14 cellular contexts compared by ENCODE assay signal in the genomic region with DNA sequence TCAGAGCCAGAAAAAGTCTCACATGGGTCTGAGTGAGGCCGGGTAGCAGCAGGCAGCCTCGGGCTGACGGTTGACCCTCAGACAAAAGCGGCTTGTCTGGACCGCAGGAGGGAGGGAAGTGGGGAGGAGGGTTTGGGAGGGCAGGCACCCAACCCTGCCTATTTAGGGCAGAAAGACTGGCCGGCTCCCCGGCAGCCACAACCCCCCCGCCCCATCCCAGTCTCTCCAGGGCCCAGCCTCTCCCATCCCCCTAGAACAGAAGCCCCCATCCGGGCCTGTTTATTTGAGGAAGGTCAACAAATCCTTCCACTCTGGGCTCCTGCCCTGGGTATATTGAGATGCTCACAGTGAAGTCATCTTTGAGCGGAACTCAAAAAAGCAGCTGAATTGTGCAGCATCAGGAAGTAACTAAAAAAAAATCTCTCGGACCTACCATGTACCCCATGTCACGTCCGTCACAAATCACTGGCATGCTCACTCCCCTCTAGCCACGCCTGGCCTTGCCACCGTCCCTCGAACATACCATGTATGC. TPM values are rescaled to one million over a fixed set of nuclear protein-coding genes. Genes with fewer than 3 reads are reported as not detected.
DNase-seq lines count a peak whose midpoint lies in the region; ATAC-seq and TF ChIP-seq lines count a peak whose summit lies in the region.
"Had no signal": no experiment of that assay in that cellular context is flagged by ENCODE, and none has a peak within 500 bp of the region (broad histone marks: within the 10 kb centered on the region; RNA-seq: fewer than 3 reads in every experiment).

No MANE protein-coding gene starts in this region.

- no peak overlapping the region for H2BK15ac ChIP-seq in mesenchymal stem cell (ENCODE audit: low read depth, poor library complexity, severe bottlenecking)

- WGBS in mesenchymal stem cell: 32% methylated on average over 14 of the region's 16 CpGs

- H3K27ac ChIP-seq in SJCRH30 (peak overlapping the region; percentile 33; the same call in 1 of the 2 replicates), fibroblast of lung (ENCODE audit: insufficient read depth, low read length) (no peak overlapping the region), mesenchymal stem cell (ENCODE audit: low read length, poor library complexity, severe bottlenecking) (no peak overlapping the region), temporal lobe (ENCODE audit: low read depth, low read length) (peak overlapping the region; percentile 94)
- H3K27ac ChIP-seq: gastrocnemius medialis had no signal

- no peak overlapping the region for H3K9ac ChIP-seq in fibroblast of lung (ENCODE audit: insufficient read depth, low read length)
- H3K9ac ChIP-seq in mesenchymal stem cell (ENCODE audit: low read length): no peak overlapping the region

- TF ChIP-seq CTCF in fibroblast of lung (conservative IDR thresholded peaks at IDR 0.05 in 1 of 2, IDR thresholded peaks at IDR 0.05 in 1 of 2; ENCODE audit: low read depth in 1 of 2, low read length in 2 of 2): no peak

- H2AFZ ChIP-seq in fibroblast of lung (ENCODE audit: low read length): no peak overlapping the region
- no peak overlapping the region for H2AFZ ChIP-seq in mesenchymal stem cell (ENCODE audit: low read depth, low read length)

- H2BK12ac ChIP-seq in mesenchymal stem cell (ENCODE audit: low read length in 2 of 2): peak overlapping the region in 1 of 2 experiments; percentile 39

- no peaks in the 10 kb centered on the region for H3K36me3 Mint-ChIP-seq in activated CD8-positive, alpha-beta T cell treated with anti-CD3 and anti-CD28 coated beads, Interleukin-2, amount 10 ng/mL, durations not matched to agents 7 days and 5 days (ENCODE audit: low read depth)
- H3K36me3 Mint-ChIP-seq: memory B cell had no signal

- no peak overlapping the region for H3K18ac ChIP-seq in mesenchymal stem cell (ENCODE audit: low read depth in 1 of 2, low read length in 2 of 2)

- no peaks in the 10 kb centered on the region for H3K79me2 ChIP-seq in fibroblast of lung (ENCODE audit: control insufficient read depth, insufficient read depth, low read length)

- H3K4me3 Mint-ChIP-seq in activated CD8-positive, alpha-beta T cell treated with anti-CD3 and anti-CD28 coated beads, Interleukin-2, amount 10 ng/mL, durations not matched to agents 7 days and 5 days: no peak overlapping the region
- H3K4me3 Mint-ChIP-seq: activated T-helper 17 cell treated with anti-CD3 and anti-CD28 coated beads, Interleukin-2, amount 50 U/mL, for 72 hours; memory B cell had no signal

- H3K4ac ChIP-seq in mesenchymal stem cell (ENCODE audit: low read depth in 1 of 2, low read length in 2 of 2): no peak overlapping the region

- CTCF ChIA-PET in activated CD8-positive, alpha-beta T cell treated with anti-CD3 and anti-CD28 coated beads, Interleukin-2, amount 10 ng/mL, durations not matched to agents 7 days and 5 days (lab: Charles Lee): no interaction called here

- H3K27me3 ChIP-seq in SJCRH30: no peaks in the 10 kb centered on the region
- no peaks in the 10 kb centered on the region for H3K27me3 ChIP-seq in fibroblast of lung (ENCODE audit: control insufficient read depth, insufficient read depth, low read length)
- H3K27me3 ChIP-seq in mesenchymal stem cell (ENCODE audit: control insufficient read depth in 1 of 2, insufficient read depth in 1 of 2, low read length in 2 of 2): peaks cover 0 to 20% of the 10 kb centered on the region in 2 experiments

- H3K4me3 ChIP-seq in SJCRH30: peak overlapping the region; percentile 31
- H3K4me3 ChIP-seq in fibroblast of lung (replicated peaks in 1 of 4; ENCODE audit: control extremely low read depth in 1 of 4, insufficient read depth in 1 of 4, low read depth in 3 of 4, low read length in 4 of 4): no peak overlapping the region
- no peak overlapping the region for H3K4me3 ChIP-seq in mesenchymal stem cell (ENCODE audit: insufficient read depth in 1 of 2, low read depth in 1 of 2, low read length in 2 of 2)
- H3K4me3 ChIP-seq: gastrocnemius medialis had no signal

- H3K9me3 Mint-ChIP-seq in activated CD8-positive, alpha-beta T cell treated with anti-CD3 and anti-CD28 coated beads, Interleukin-2, amount 10 ng/mL, durations not matched to agents 7 days and 5 days (ENCODE audit: insufficient read depth): no peaks in the 10 kb centered on the region
- H3K9me3 Mint-ChIP-seq: activated T-helper 17 cell treated with anti-CD3 and anti-CD28 coated beads, Interleukin-2, amount 50 U/mL, for 72 hours; memory B cell had no signal

- no peak overlapping the region for H2BK120ac ChIP-seq in mesenchymal stem cell (ENCODE audit: low read depth, low read length)

- no peak overlapping the region for H3K27ac Mint-ChIP-seq in activated CD8-positive, alpha-beta T cell treated with anti-CD3 and anti-CD28 coated beads, Interleukin-2, amount 10 ng/mL, durations not matched to agents 7 days and 5 days
- H3K27ac Mint-ChIP-seq: activated T-helper 17 cell treated with anti-CD3 and anti-CD28 coated beads, Interleukin-2, amount 50 U/mL, for 72 hours; memory B cell had no signal

- H2BK5ac ChIP-seq in mesenchymal stem cell (ENCODE audit: low read depth, low read length, poor library complexity, severe bottlenecking): no peak overlapping the region

- no peaks in the 10 kb centered on the region; the same call in none of the 2 replicates for H3K4me1 ChIP-seq in SJCRH30
- peaks cover 2% of the 10 kb centered on the region for H3K4me1 ChIP-seq in fibroblast of lung (ENCODE audit: control insufficient read depth, extremely low read depth, insufficient read depth, low read length)
- peaks cover 6% of the 10 kb centered on the region for H3K4me1 ChIP-seq in mesenchymal stem cell (ENCODE audit: control insufficient read depth, insufficient read depth, low read depth, low read length)

- peak overlapping the region; percentile 45 for H4K8ac ChIP-seq in mesenchymal stem cell (ENCODE audit: low read length)

- H3K4me1 Mint-ChIP-seq in activated CD8-positive, alpha-beta T cell treated with anti-CD3 and anti-CD28 coated beads, Interleukin-2, amount 10 ng/mL, durations not matched to agents 7 days and 5 days (ENCODE audit: low read depth): peaks cover 3% of the 10 kb centered on the region

- no peaks in the 10 kb centered on the region for H3K36me3 ChIP-seq in SJCRH30
- H3K36me3 ChIP-seq in fibroblast of lung (ENCODE audit: control insufficient read depth, insufficient read depth, low read length): no peaks in the 10 kb centered on the region
- H3K36me3 ChIP-seq in mesenchymal stem cell (ENCODE audit: control insufficient read depth in 1 of 2, insufficient read depth in 2 of 2, low read depth in 1 of 2, low read length in 2 of 2): no peaks in the 10 kb centered on the region
- H3K36me3 ChIP-seq: gastrocnemius medialis had no signal

- H3K27me3 Mint-ChIP-seq in activated CD8-positive, alpha-beta T cell treated with anti-CD3 and anti-CD28 coated beads, Interleukin-2, amount 10 ng/mL, durations not matched to agents 7 days and 5 days (ENCODE audit: low read depth): peaks cover 30% of the 10 kb centered on the region

- DNase-seq in SJCRH30 (peak; percentile 58 to 62), fibroblast of lung (ENCODE audit: low read depth in 2 of 2) (no peak), mesenchymal stem cell (no peak), mucosa of gallbladder (ENCODE audit: low spot score) (no peak), NCI-H1436 treated with DMSO at 0.1 percent for 48 hours (lab: John Stamatoyannopoulos, UW) (no peak), NCI-H446 treated with DMSO at 0.1 percent for 48 hours (lab: John Stamatoyannopoulos, UW) (no peak)
- DNase-seq in activated CD8-positive, alpha-beta T cell treated with anti-CD3 and anti-CD28 coated beads, Interleukin-2, amount 10 ng/mL, durations not matched to agents 7 days and 5 days: no peak
- DNase-seq: gastrocnemius medialis, NCI-H446 had no signal

- H3K9me3 ChIP-seq in SJCRH30 (replicated peaks) (no peaks in the 10 kb centered on the region), fibroblast of lung (ENCODE audit: control insufficient read depth, insufficient read depth, low read depth, low read length) (no peaks in the 10 kb centered on the region), mesenchymal stem cell (ENCODE audit: control insufficient read depth, low read length) (no peaks in the 10 kb centered on the region)
- H3K9me3 ChIP-seq: gastrocnemius medialis had no signal

- H3K4me2 ChIP-seq in fibroblast of lung (ENCODE audit: extremely low read depth, insufficient read depth, low read length) (peak overlapping the region; percentile 23), mesenchymal stem cell (ENCODE audit: low read length, poor library complexity, severe bottlenecking) (no peak overlapping the region)

- H3K79me1 ChIP-seq in mesenchymal stem cell (replicated peaks; ENCODE audit: low read length, poor library complexity, severe bottlenecking): no peaks in the 10 kb centered on the region

- H3K14ac ChIP-seq in mesenchymal stem cell (ENCODE audit: low read length in 2 of 2): no peak overlapping the region

- H4K20me1 ChIP-seq in fibroblast of lung (ENCODE audit: control insufficient read depth, extremely low read depth, insufficient read depth, low read length): no peaks in the 10 kb centered on the region

- H4K91ac ChIP-seq in mesenchymal stem cell (ENCODE audit: low read length): no peak overlapping the region

- no peak overlapping the region for H3K23ac ChIP-seq in mesenchymal stem cell (ENCODE audit: low read length in 2 of 2)

- H2AK5ac ChIP-seq in mesenchymal stem cell (ENCODE audit: low read length, severe bottlenecking): no peak overlapping the region

- POLR2A ChIA-PET in activated CD8-positive, alpha-beta T cell treated with anti-CD3 and anti-CD28 coated beads, Interleukin-2, amount 10 ng/mL, durations not matched to agents 7 days and 5 days (lab: Charles Lee): no interaction called here

- ATAC-seq in activated CD8-positive, alpha-beta T cell treated with anti-CD3 and anti-CD28 coated beads, Interleukin-2, amount 10 ng/mL, durations not matched to agents 7 days and 5 days: no peak
- ATAC-seq: activated CD4-positive, CD25-positive, alpha-beta regulatory T cell treated with anti-CD3 and anti-CD28 coated beads, Interleukin-2, amount 50 U/mL, for 24 hours; activated T-helper 17 cell treated with anti-CD3 and anti-CD28 coated beads, Interleukin-2, amount 50 U/mL, for 72 hours; gastrocnemius medialis had no signal

RNA-seq across cellular contexts. Expression of gene DACT3, which starts 6.3 kb away (rescaled TPM):
- 2.6 and 2.7 TPM in 2 replicates for total RNA-seq in SJCRH30 (2014; rRNA removed; shearing (Covaris generic))
- 4.1 and 5.6 TPM in 2 replicates for total RNA-seq in fibroblast of lung
- 9.3 and 11.5 TPM in 2 replicates for polyA plus RNA-seq in fibroblast of lung
- polyA plus RNA-seq in fibroblast of lung (2012): 9.4 and 12.0 TPM in 2 replicates
- 5.3 and 7.0 TPM in 2 replicates for polyA minus RNA-seq in fibroblast of lung (ENCODE audit: low replicate concordance)
- 25.9 TPM for polyA plus RNA-seq in mesenchymal stem cell (2013, experiment 1 of 2)
- polyA plus RNA-seq in mesenchymal stem cell (2013, experiment 2 of 2): 26.2 TPM
- 14.5 TPM for total RNA-seq in temporal lobe
- 31.0 TPM for total RNA-seq in mucosa of gallbladder
- under 1 TPM; 0.42 TPM for total RNA-seq in activated CD8-positive, alpha-beta T cell treated with anti-CD3 and anti-CD28 coated beads, Interleukin-2, amount 10 ng/mL, durations not matched to agents 7 days and 5 days

RNA-seq across cellular contexts. Expression of gene GNG8, which starts 18.7 kb away (rescaled TPM):
- not detected in 2 replicates for total RNA-seq in SJCRH30 (2014; rRNA removed; shearing (Covaris generic))
- not detected in 2 replicates for total RNA-seq in fibroblast of lung
- polyA plus RNA-seq in fibroblast of lung: not detected in 2 replicates
- polyA plus RNA-seq in fibroblast of lung (2012): not detected in 2 replicates
- not detected in 2 replicates for polyA minus RNA-seq in fibroblast of lung (ENCODE audit: low replicate concordance)
- polyA plus RNA-seq in mesenchymal stem cell (2013, experiment 1 of 2): not detected
- polyA plus RNA-seq in mesenchymal stem cell (2013, experiment 2 of 2): 1.3 TPM
- not detected for total RNA-seq in temporal lobe
- not detected for total RNA-seq in mucosa of gallbladder
- total RNA-seq in activated CD8-positive, alpha-beta T cell treated with anti-CD3 and anti-CD28 coated beads, Interleukin-2, amount 10 ng/mL, durations not matched to agents 7 days and 5 days: not detected
- total RNA-seq: chondrocyte, gastrocnemius medialis had no signal

RNA-seq across cellular contexts. Expression of gene PTGIR, which starts 29.8 kb away (rescaled TPM):
- total RNA-seq in SJCRH30 (2014; rRNA removed; shearing (Covaris generic)): not detected in 2 replicates
- total RNA-seq in fibroblast of lung (10.3 and 16.5 TPM in 2 replicates), temporal lobe (0.25 TPM), mucosa of gallbladder (1.7 TPM)
- 8.4 and 27.8 TPM in 2 replicates for polyA plus RNA-seq in fibroblast of lung
- polyA plus RNA-seq in fibroblast of lung (2012): 16.1 and 39.3 TPM in 2 replicates
- 7.5 and 23.6 TPM in 2 replicates for polyA minus RNA-seq in fibroblast of lung (ENCODE audit: low replicate concordance)
- polyA plus RNA-seq in mesenchymal stem cell (2013, experiment 1 of 2): 20.7 TPM
- polyA plus RNA-seq in mesenchymal stem cell (2013, experiment 2 of 2): 19.9 TPM
- total RNA-seq in activated CD8-positive, alpha-beta T cell treated with anti-CD3 and anti-CD28 coated beads, Interleukin-2, amount 10 ng/mL, durations not matched to agents 7 days and 5 days: 10 to 100 TPM in 1 of 2 experiments, 1 to 10 TPM in 1; 8.8 to 10.4 TPM

RNA-seq across cellular contexts. Expression of gene CALM3, which starts 53.6 kb away (rescaled TPM):
- 239 and 247 TPM in 2 replicates for total RNA-seq in SJCRH30 (2014; rRNA removed; shearing (Covaris generic))
- total RNA-seq in fibroblast of lung (92.5 and 160 TPM in 2 replicates), temporal lobe (257 TPM), mucosa of gallbladder (325 TPM)
- polyA plus RNA-seq in fibroblast of lung: 901 and 1,408 TPM in 2 replicates
- polyA plus RNA-seq in fibroblast of lung (2012): 511 and 655 TPM in 2 replicates
- polyA minus RNA-seq in fibroblast of lung (ENCODE audit: low replicate concordance): 254 and 316 TPM in 2 replicates
- 253 TPM for polyA plus RNA-seq in mesenchymal stem cell (2013, experiment 1 of 2)
- 257 TPM for polyA plus RNA-seq in mesenchymal stem cell (2013, experiment 2 of 2)
- total RNA-seq in activated CD8-positive, alpha-beta T cell treated with anti-CD3 and anti-CD28 coated beads, Interleukin-2, amount 10 ng/mL, durations not matched to agents 7 days and 5 days: 100 to 1,000 TPM; 646 to 682 TPM

Comparison
In these comparisons a context has a peak if more than half of its experiments do, and no peak if none do; other contexts are left out.
1. DNase-seq: peak in SJCRH30 (2 of 2); none in fibroblast of lung (0 of 2), mesenchymal stem cell (single experiment), mucosa of gallbladder (single experiment), activated CD8-positive, alpha-beta T cell treated with anti-CD3 and anti-CD28 coated beads, Interleukin-2, amount 10 ng/mL, durations not matched to agents 7 days and 5 days (single experiment), NCI-H1436 treated with DMSO at 0.1 percent for 48 hours (single experiment) and NCI-H446 treated with DMSO at 0.1 percent for 48 hours (single experiment).
2. H3K27ac ChIP-seq: peak in SJCRH30 (single experiment) and temporal lobe (single experiment); none in fibroblast of lung (single experiment) and mesenchymal stem cell (single experiment).